Comparison of ENCODE assay signal across 20 cellular contexts in the genomic region with DNA sequence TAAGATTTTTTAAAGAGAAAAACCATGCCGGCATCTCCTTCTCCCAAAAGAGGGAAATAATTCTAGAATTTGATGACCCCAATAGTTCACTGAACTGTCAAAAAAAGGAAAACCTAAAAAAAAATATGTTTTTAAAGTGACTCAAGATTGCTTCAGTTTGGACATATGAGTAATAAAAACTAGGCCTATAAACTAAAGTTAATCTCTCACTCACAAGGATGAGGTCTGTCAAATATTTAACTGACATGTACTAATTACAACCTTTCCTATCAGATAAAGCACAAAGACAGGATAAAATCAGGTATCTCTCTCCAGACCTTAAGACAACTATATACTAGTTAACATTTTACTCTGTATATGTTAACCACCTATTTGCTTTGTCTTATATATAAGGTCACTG.
A peak's percentile ranks its signal among the peaks of the same experiment; 100 is the strongest.
DNase-seq lines count a peak whose midpoint lies in the region; ATAC-seq, FAIRE-seq and TF ChIP-seq lines count a peak whose summit lies in the region.
"Had no signal": no experiment of that assay in that cellular context is flagged by ENCODE, and none has a peak within 500 bp of the region (broad histone marks: within the 10 kb centered on the region; RNA-seq: fewer than 3 reads in every experiment).

No MANE protein-coding gene starts in this region.

- no peak overlapping the region for H2AFZ ChIP-seq in astrocyte (ENCODE audit: low read depth, low read length)

- H3K4me1 ChIP-seq in HEK293 (ENCODE audit: control insufficient read depth, insufficient read depth, low read length) (peaks cover 20% of the 10 kb centered on the region), astrocyte (ENCODE audit: insufficient read depth, low read length) (no peaks in the 10 kb centered on the region), mucosa of descending colon (ENCODE audit: low read depth) (peaks cover 3% of the 10 kb centered on the region)
- H3K4me1 ChIP-seq: BE2C had no signal

- H3K9me3 Mint-ChIP-seq in astrocyte (ENCODE audit: unreplicated experiment) (no peaks in the 10 kb centered on the region), mesothelial cell of epicardium (peaks cover 13% of the 10 kb centered on the region)
- peaks cover 2% of the 10 kb centered on the region for H3K9me3 Mint-ChIP-seq in stimulated activated effector memory CD8-positive, alpha-beta T cell treated with anti-CD3 and anti-CD28 coated beads, Interleukin-12 subunit alpha, Interleukin-12 subunit beta, amount 100 ng/mL, for 72 hours
- H3K9me3 Mint-ChIP-seq: HFFc6 had no signal

- H3K9me3 ChIP-seq in HEK293 (ENCODE audit: control insufficient read depth, insufficient read depth, low read depth, low read length) (no peaks in the 10 kb centered on the region), astrocyte (ENCODE audit: insufficient read depth, low read depth, low read length) (no peaks in the 10 kb centered on the region), mucosa of descending colon (no peaks in the 10 kb centered on the region)
- H3K9me3 ChIP-seq: BE2C had no signal

- intact Hi-C loops in mucosa of descending colon (cut with DNase I, micrococcal nuclease) = no loop called here

- POLR2A ChIA-PET in HEK293 (lab: Yijun Ruan, JAX) = no interaction called here

- H3K27ac Mint-ChIP-seq in astrocyte (ENCODE audit: unreplicated experiment) = no peak overlapping the region
- no peak overlapping the region for H3K27ac Mint-ChIP-seq in stimulated activated effector memory CD8-positive, alpha-beta T cell treated with anti-CD3 and anti-CD28 coated beads, Interleukin-12 subunit alpha, Interleukin-12 subunit beta, amount 100 ng/mL, for 72 hours
- H3K27ac Mint-ChIP-seq in mesothelial cell of epicardium = no peak overlapping the region
- H3K27ac Mint-ChIP-seq: CD4-positive, CD25-positive, alpha-beta regulatory T cell; CD8-positive, alpha-beta memory T cell; HFFc6 had no signal

- CTCF ChIA-PET in HEK293 (lab: Yijun Ruan, JAX) = interaction anchor here (0.6 to 1.1 kb wide), 3 partner anchors 11 to 1641 kb away, joined by 3 to 4 read pairs (median 3); no protein-coding TSS in a partner anchor

- H3K27ac ChIP-seq in HEK293 (ENCODE audit: extremely low read depth, low read depth, low read length) (peak overlapping the region; percentile 74; the same call in 1 of the 2 replicates), astrocyte (ENCODE audit: low read depth, low read length) (no peak overlapping the region)

- TF ChIP-seq CTCF in HEK293 (tag by site-specific recombination; IDR thresholded peaks at IDR 0.05) (no peak), astrocyte (IDR thresholded peaks at IDR 0.05; ENCODE audit: insufficient read depth, low read depth, low read length) (no peak), mucosa of descending colon (IDR thresholded peaks at IDR 0.05) (no peak), mesothelial cell of epicardium (IDR thresholded peaks at IDR 0.05; ENCODE audit: unreplicated experiment) (no peak)

- H3K4me3 Mint-ChIP-seq in astrocyte (ENCODE audit: unreplicated experiment) (no peak overlapping the region), mesothelial cell of epicardium (no peak overlapping the region)
- H3K4me3 Mint-ChIP-seq in stimulated activated effector memory CD8-positive, alpha-beta T cell treated with anti-CD3 and anti-CD28 coated beads, Interleukin-12 subunit alpha, Interleukin-12 subunit beta, amount 100 ng/mL, for 72 hours = no peak overlapping the region
- H3K4me3 Mint-ChIP-seq: CD4-positive, CD25-positive, alpha-beta regulatory T cell; CD8-positive, alpha-beta memory T cell; HFFc6 had no signal

- no peaks in the 10 kb centered on the region for H3K4me1 Mint-ChIP-seq in astrocyte (ENCODE audit: low read depth, unreplicated experiment)
- no peaks in the 10 kb centered on the region for H3K4me1 Mint-ChIP-seq in stimulated activated effector memory CD8-positive, alpha-beta T cell treated with anti-CD3 and anti-CD28 coated beads, Interleukin-12 subunit alpha, Interleukin-12 subunit beta, amount 100 ng/mL, for 72 hours
- H3K4me1 Mint-ChIP-seq in mesothelial cell of epicardium = peaks cover 5% of the 10 kb centered on the region
- H3K4me1 Mint-ChIP-seq: CD4-positive, CD25-positive, alpha-beta regulatory T cell; CD8-positive, alpha-beta memory T cell had no signal

- H3K27me3 ChIP-seq in astrocyte (ENCODE audit: insufficient read depth, low read length) = no peaks in the 10 kb centered on the region
- H3K27me3 ChIP-seq: BE2C had no signal

- no peaks in the 10 kb centered on the region for H3K36me3 Mint-ChIP-seq in astrocyte (ENCODE audit: low read depth, unreplicated experiment)
- H3K36me3 Mint-ChIP-seq in stimulated activated effector memory CD8-positive, alpha-beta T cell treated with anti-CD3 and anti-CD28 coated beads, Interleukin-12 subunit alpha, Interleukin-12 subunit beta, amount 100 ng/mL, for 72 hours = no peaks in the 10 kb centered on the region
- no peaks in the 10 kb centered on the region for H3K36me3 Mint-ChIP-seq in mesothelial cell of epicardium
- H3K36me3 Mint-ChIP-seq: CD4-positive, CD25-positive, alpha-beta regulatory T cell; CD8-positive, alpha-beta memory T cell had no signal

- no peaks in the 10 kb centered on the region for H4K20me1 ChIP-seq in astrocyte (ENCODE audit: insufficient read depth, low read length)

- H3K27me3 Mint-ChIP-seq in astrocyte (ENCODE audit: low read depth, unreplicated experiment) = no peaks in the 10 kb centered on the region
- peaks cover 6% of the 10 kb centered on the region for H3K27me3 Mint-ChIP-seq in mesothelial cell of epicardium (ENCODE audit: low read depth)
- H3K27me3 Mint-ChIP-seq: CD4-positive, CD25-positive, alpha-beta regulatory T cell; CD8-positive, alpha-beta memory T cell had no signal

- H3K4me3 ChIP-seq in HEK293 (ENCODE audit: low read depth, low read length) = no peak overlapping the region
- H3K4me3 ChIP-seq in astrocyte (ENCODE audit: insufficient read depth, low read depth, low read length) = no peak overlapping the region
- no peak overlapping the region for H3K4me3 ChIP-seq in mucosa of descending colon

- no peak overlapping the region for H3K4me2 ChIP-seq in astrocyte (ENCODE audit: low read length)

- FAIRE-seq in astrocyte (lab: Jason Lieb, UNC) = peak; percentile 41
- FAIRE-seq: D721Med, G401.6, GM12891, GM19239, H54 had no signal

- H3K9ac ChIP-seq in astrocyte (ENCODE audit: low read length) = no peak overlapping the region

- DNase-seq in astrocyte (ENCODE audit: low read depth) (no peak), kidney tubule cell (ENCODE audit: low spot score) (peak; percentile 54), mucosa of descending colon (no peak), epidermal melanocyte (ENCODE audit: insufficient read length, low spot score) (no peak), mesothelial cell of epicardium (ENCODE audit: low spot score in 2 of 2, unreplicated experiment in 2 of 2) (no peak), retina (no peak)
- DNase-seq in stimulated activated effector memory CD8-positive, alpha-beta T cell treated with anti-CD3 and anti-CD28 coated beads, Interleukin-12 subunit alpha, Interleukin-12 subunit beta, amount 100 ng/mL, for 72 hours (ENCODE audit: low spot score in 2 of 2) = no peak
- DNase-seq: BE2C; C1 segment of cervical spinal cord; CD4-positive, CD25-positive, alpha-beta regulatory T cell; CD8-positive, alpha-beta memory T cell; COR-L47; HCEC 1CT; HFFc6 had no signal

- peak; percentile 82 for ATAC-seq in mucosa of descending colon
- ATAC-seq in stimulated activated effector memory CD8-positive, alpha-beta T cell treated with anti-CD3 and anti-CD28 coated beads, Interleukin-12 subunit alpha, Interleukin-12 subunit beta, amount 100 ng/mL, for 72 hours = no peak

- H3K36me3 ChIP-seq in HEK293 (ENCODE audit: control insufficient read depth in 2 of 2, insufficient read depth in 1 of 2, low read length in 2 of 2) = no peaks in the 10 kb centered on the region
- no peaks in the 10 kb centered on the region for H3K36me3 ChIP-seq in astrocyte (ENCODE audit: insufficient read depth, low read length)
- H3K36me3 ChIP-seq in mucosa of descending colon (ENCODE audit: low read depth) = no peaks in the 10 kb centered on the region
- H3K36me3 ChIP-seq: BE2C had no signal

- H3K79me2 ChIP-seq in astrocyte (ENCODE audit: insufficient read depth, low read length) = no peaks in the 10 kb centered on the region

TF ChIP-seq in HEK293, 187 proteins besides CTCF, POLR2A, EP300 and RAD21:
- no peak for TF ChIP-seq ZNF621 (tag by site-specific recombination; IDR thresholded peaks at IDR 0.05)
- TF ChIP-seq PRDM1 (tag by site-specific recombination; IDR thresholded peaks at IDR 0.05) = no peak
- TF ChIP-seq BCL11A (tag by site-specific recombination; IDR thresholded peaks at IDR 0.05; ENCODE audit: low read depth) = no peak
- no peak for TF ChIP-seq ZNF174 (tag by site-specific recombination; IDR thresholded peaks at IDR 0.05)
